In genomic region chr14:75751291-75751690, GRCh38 we compare ENCODE assay signal across 1 cellular context.
TF ChIP-seq lines count a peak whose summit lies in the region.

No MANE protein-coding gene starts in this region.

TF ChIP-seq in WTC11, 78 proteins besides CTCF, POLR2A, EP300 and RAD21 (continued from another document):
- TF ChIP-seq TCF7 (CRISPR knock-in tag; IDR thresholded peaks at IDR 0.05; ENCODE audit: low read depth) (no peak), HMGA2 (CRISPR knock-in tag; IDR thresholded peaks at IDR 0.05) (no peak), ZNF396 (CRISPR knock-in tag; IDR thresholded peaks at IDR 0.05; ENCODE audit: borderline replicate concordance) (no peak), ZBTB43 (CRISPR knock-in tag; IDR thresholded peaks at IDR 0.05) (no peak), JAZF1 (CRISPR knock-in tag; IDR thresholded peaks at IDR 0.05) (no peak), AFF4 (CRISPR knock-in tag; IDR thresholded peaks at IDR 0.05; ENCODE audit: borderline replicate concordance) (no peak), MAX (CRISPR knock-in tag; IDR thresholded peaks at IDR 0.05) (no peak), SMAD4 (CRISPR knock-in tag; IDR thresholded peaks at IDR 0.05) (no peak)
TF ChIP-seq in WTC11: peak in this region for 0.
